In the genomic region with DNA sequence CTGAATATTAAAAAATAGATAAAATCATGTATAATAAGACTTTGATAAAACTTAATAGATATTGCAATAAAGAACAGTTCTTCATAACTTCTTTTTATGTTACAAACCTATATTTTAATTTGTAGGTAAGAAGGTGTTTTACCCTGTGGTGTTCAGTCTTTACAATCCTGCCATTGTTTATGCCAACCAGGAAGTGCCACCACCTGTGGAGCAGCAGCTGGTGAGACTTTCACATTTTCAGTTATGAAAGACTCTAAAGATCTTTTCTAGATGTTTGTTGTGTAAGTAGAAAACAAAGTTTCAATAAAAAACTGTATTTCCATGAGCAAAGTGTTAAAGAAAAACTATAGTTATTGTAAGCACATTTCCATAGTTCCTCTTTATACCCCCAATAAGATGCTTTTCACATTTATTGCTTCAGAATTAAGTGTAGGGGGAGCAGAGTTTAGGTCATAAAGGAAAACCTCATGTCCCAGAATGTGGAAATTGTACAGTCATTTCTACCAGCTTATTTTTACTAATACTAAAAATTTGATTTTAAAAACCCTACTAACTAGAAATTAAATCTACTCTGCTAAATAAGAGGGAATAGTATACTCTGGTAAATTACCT, we compare ENCODE assay signal across 15 cellular contexts. TPM values are rescaled to one million over a fixed set of nuclear protein-coding genes. Genes with fewer than 3 reads are reported as not detected.
A peak's percentile ranks its signal among the peaks of the same experiment; 100 is the strongest.
DNase-seq lines count a peak whose midpoint lies in the region; ATAC-seq and TF ChIP-seq lines count a peak whose summit lies in the region.
"Had no signal": no experiment of that assay in that cellular context is flagged by ENCODE, and none has a peak within 500 bp of the region (broad histone marks: within the 10 kb centered on the region; RNA-seq: fewer than 3 reads in every experiment).

No MANE protein-coding gene starts in this region.

- no peaks in the 10 kb centered on the region for H3K27me3 Mint-ChIP-seq in CD14-positive monocyte (ENCODE audit: low read depth in 3 of 3)
- H3K27me3 Mint-ChIP-seq in GM23338 (ENCODE audit: insufficient read depth, low read depth, poor library complexity) = no peaks in the 10 kb centered on the region

- no peak overlapping the region for H3K4me3 Mint-ChIP-seq in CD14-positive monocyte
- no peak overlapping the region for H3K4me3 Mint-ChIP-seq in GM23338
- H3K4me3 Mint-ChIP-seq: endodermal cell, neural crest cell had no signal

- ATAC-seq in GM18517 (IDR thresholded peaks at IDR 0.05; ENCODE audit: unreplicated experiment) (peak; percentile 73), HG02610 (IDR thresholded peaks at IDR 0.05; ENCODE audit: unreplicated experiment) (peak; percentile 64), GM23338 (no peak)
- ATAC-seq: K562 had no signal

- intact Hi-C loops in CD14-positive monocyte (cut with micrococcal nuclease) = no loop called here

- H3K36me3 ChIP-seq in GM23338 (ENCODE audit: insufficient read depth) (no peaks in the 10 kb centered on the region), WERI-Rb-1 (no peaks in the 10 kb centered on the region)

- H3K27ac Mint-ChIP-seq in CD14-positive monocyte (peak overlapping the region; percentile 71 to 91 (median 76)), GM23338 (no peak overlapping the region)
- H3K27ac Mint-ChIP-seq: endodermal cell had no signal

- no peak for DNase-seq in CD14-positive monocyte (ENCODE audit: low spot score)
- DNase-seq in NCI-H146 treated with DMSO at 0.1 percent for 48 hours (lab: John Stamatoyannopoulos, UW; ENCODE audit: unreplicated experiment) = peak; percentile 33
- no peak for DNase-seq in DMS79 (lab: John Stamatoyannopoulos, UW)
- no peak for DNase-seq in GOT3 (lab: John Stamatoyannopoulos, UW)
- no peak for DNase-seq in GM23338 (ENCODE audit: low spot score)
- no peak for DNase-seq in WERI-Rb-1
- DNase-seq: endodermal cell; OCI-M1; stimulated activated CD4-positive, alpha-beta T cell treated with anti-CD3 and anti-CD28 coated beads, Interleukin-4, amount 100 ng/mL, for 1 hour; tibial artery had no signal

- H3K27me3 ChIP-seq in GM23338 (ENCODE audit: insufficient read depth) (no peaks in the 10 kb centered on the region), WERI-Rb-1 (ENCODE audit: insufficient read depth, low read depth, severe bottlenecking) (no peaks in the 10 kb centered on the region)
- H3K27me3 ChIP-seq: tibial artery had no signal

- H3F3A ChIP-seq in GM23338 (replicated peaks; ENCODE audit: low read depth) = no peaks in the 10 kb centered on the region

- peaks cover 32% of the 10 kb centered on the region for H3K4me1 Mint-ChIP-seq in CD14-positive monocyte
- H3K4me1 Mint-ChIP-seq in GM23338 = peaks cover 12% of the 10 kb centered on the region

- no peaks in the 10 kb centered on the region for H4K20me1 ChIP-seq in GM23338 (replicated peaks; ENCODE audit: insufficient read depth)

- no peaks in the 10 kb centered on the region for H3K9me3 ChIP-seq in WERI-Rb-1 (ENCODE audit: severe bottlenecking)
- H3K9me3 ChIP-seq: tibial artery had no signal

- no peak overlapping the region for H3K4me2 ChIP-seq in GM23338

- H3K27ac ChIP-seq in GM23338 (ENCODE audit: low read depth) (no peak overlapping the region), WERI-Rb-1 (no peak overlapping the region)
- H3K27ac ChIP-seq: tibial artery, VCaP had no signal

- H3K9me3 Mint-ChIP-seq in CD14-positive monocyte (peaks cover 0 to 3% (median 0%) of the 10 kb centered on the region in 7 donors), GM23338 (no peaks in the 10 kb centered on the region)
- H3K9me3 Mint-ChIP-seq: endodermal cell, neural crest cell had no signal

- no peaks in the 10 kb centered on the region for H3K9me2 ChIP-seq in GM23338 (ENCODE audit: insufficient read depth)

- TF ChIP-seq CTCF in CD14-positive monocyte (IDR thresholded peaks at IDR 0.05) (no peak), GM23338 (conservative IDR thresholded peaks at IDR 0.05; ENCODE audit: low read depth in 2 of 2) (no peak), WERI-Rb-1 (IDR thresholded peaks at IDR 0.05; ENCODE audit: low read depth, low read length) (no peak)

- no peak overlapping the region for H3K4me3 ChIP-seq in GM23338
- no peak overlapping the region for H3K4me3 ChIP-seq in WERI-Rb-1 (ENCODE audit: low read depth, low read length)
- H3K4me3 ChIP-seq: K562, tibial artery had no signal

- H3K79me2 ChIP-seq in GM23338 (replicated peaks; ENCODE audit: insufficient read depth) = no peaks in the 10 kb centered on the region

- H3K4me1 ChIP-seq in GM23338 (ENCODE audit: insufficient read depth) = no peaks in the 10 kb centered on the region
- H3K4me1 ChIP-seq: tibial artery had no signal

- no peak overlapping the region for H2AFZ ChIP-seq in GM23338

- H3K36me3 Mint-ChIP-seq in CD14-positive monocyte = peaks cover 62 to 70% of the 10 kb centered on the region in 2 donors
- H3K36me3 Mint-ChIP-seq in GM23338 (ENCODE audit: low read depth) = no peaks in the 10 kb centered on the region

TF ChIP-seq in GM23338, 12 proteins besides CTCF, POLR2A, EP300 and RAD21 (continues in another document):
- TF ChIP-seq CREB1 (CRISPR knock-in tag; IDR thresholded peaks at IDR 0.05; ENCODE audit: low read depth) = no peak
- TF ChIP-seq, protein P1, sequence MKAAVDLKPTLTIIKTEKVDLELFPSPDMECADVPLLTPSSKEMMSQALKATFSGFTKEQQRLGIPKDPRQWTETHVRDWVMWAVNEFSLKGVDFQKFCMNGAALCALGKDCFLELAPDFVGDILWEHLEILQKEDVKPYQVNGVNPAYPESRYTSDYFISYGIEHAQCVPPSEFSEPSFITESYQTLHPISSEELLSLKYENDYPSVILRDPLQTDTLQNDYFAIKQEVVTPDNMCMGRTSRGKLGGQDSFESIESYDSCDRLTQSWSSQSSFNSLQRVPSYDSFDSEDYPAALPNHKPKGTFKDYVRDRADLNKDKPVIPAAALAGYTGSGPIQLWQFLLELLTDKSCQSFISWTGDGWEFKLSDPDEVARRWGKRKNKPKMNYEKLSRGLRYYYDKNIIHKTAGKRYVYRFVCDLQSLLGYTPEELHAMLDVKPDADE (IDR thresholded peaks at IDR 0.05) = no peak
- TF ChIP-seq ZNF114 (CRISPR knock-in tag; IDR thresholded peaks at IDR 0.05) = no peak
- no peak for TF ChIP-seq ZNF331 (CRISPR knock-in tag; IDR thresholded peaks at IDR 0.05; ENCODE audit: low read depth)
- TF ChIP-seq JUNB (IDR thresholded peaks at IDR 0.05; ENCODE audit: unreplicated experiment) = no peak
- TF ChIP-seq, protein P2, sequence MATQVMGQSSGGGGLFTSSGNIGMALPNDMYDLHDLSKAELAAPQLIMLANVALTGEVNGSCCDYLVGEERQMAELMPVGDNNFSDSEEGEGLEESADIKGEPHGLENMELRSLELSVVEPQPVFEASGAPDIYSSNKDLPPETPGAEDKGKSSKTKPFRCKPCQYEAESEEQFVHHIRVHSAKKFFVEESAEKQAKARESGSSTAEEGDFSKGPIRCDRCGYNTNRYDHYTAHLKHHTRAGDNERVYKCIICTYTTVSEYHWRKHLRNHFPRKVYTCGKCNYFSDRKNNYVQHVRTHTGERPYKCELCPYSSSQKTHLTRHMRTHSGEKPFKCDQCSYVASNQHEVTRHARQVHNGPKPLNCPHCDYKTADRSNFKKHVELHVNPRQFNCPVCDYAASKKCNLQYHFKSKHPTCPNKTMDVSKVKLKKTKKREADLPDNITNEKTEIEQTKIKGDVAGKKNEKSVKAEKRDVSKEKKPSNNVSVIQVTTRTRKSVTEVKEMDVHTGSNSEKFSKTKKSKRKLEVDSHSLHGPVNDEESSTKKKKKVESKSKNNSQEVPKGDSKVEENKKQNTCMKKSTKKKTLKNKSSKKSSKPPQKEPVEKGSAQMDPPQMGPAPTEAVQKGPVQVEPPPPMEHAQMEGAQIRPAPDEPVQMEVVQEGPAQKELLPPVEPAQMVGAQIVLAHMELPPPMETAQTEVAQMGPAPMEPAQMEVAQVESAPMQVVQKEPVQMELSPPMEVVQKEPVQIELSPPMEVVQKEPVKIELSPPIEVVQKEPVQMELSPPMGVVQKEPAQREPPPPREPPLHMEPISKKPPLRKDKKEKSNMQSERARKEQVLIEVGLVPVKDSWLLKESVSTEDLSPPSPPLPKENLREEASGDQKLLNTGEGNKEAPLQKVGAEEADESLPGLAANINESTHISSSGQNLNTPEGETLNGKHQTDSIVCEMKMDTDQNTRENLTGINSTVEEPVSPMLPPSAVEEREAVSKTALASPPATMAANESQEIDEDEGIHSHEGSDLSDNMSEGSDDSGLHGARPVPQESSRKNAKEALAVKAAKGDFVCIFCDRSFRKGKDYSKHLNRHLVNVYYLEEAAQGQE (IDR thresholded peaks at IDR 0.05; ENCODE audit: unreplicated experiment) = no peak
- no peak for TF ChIP-seq EZH2 (IDR thresholded peaks at IDR 0.05; ENCODE audit: low read depth, unreplicated experiment)

RNA-seq across cellular contexts. Expression of a gene that starts 28.7 kb away (rescaled TPM):
- 10 to 100 TPM; 43.7 to 48.2 TPM for polyA plus RNA-seq in CD14-positive monocyte
- 3.7 and 4.6 TPM in 2 replicates for total RNA-seq in GM23338 (2014; rRNA removed; shearing (Covaris generic))
- 2.4 and 3.0 TPM in 2 replicates for polyA plus RNA-seq in GM23338 (2016; fragmentation: Nextera tagmentation; extraction: Ambion mirVana)

Comparison
In these comparisons a context has a peak if more than half of its experiments do, and no peak if none do; other contexts are left out.
1. RNA of a gene that starts 28.7 kb away (polyA plus RNA-seq): 43.7 to 48.2 TPM in CD14-positive monocyte; 2.4 to 3.0 TPM in GM23338; every median in the first group is over 10 times any median in the second.